Comparison of ENCODE assay signal across 15 cellular contexts in the genomic region with DNA sequence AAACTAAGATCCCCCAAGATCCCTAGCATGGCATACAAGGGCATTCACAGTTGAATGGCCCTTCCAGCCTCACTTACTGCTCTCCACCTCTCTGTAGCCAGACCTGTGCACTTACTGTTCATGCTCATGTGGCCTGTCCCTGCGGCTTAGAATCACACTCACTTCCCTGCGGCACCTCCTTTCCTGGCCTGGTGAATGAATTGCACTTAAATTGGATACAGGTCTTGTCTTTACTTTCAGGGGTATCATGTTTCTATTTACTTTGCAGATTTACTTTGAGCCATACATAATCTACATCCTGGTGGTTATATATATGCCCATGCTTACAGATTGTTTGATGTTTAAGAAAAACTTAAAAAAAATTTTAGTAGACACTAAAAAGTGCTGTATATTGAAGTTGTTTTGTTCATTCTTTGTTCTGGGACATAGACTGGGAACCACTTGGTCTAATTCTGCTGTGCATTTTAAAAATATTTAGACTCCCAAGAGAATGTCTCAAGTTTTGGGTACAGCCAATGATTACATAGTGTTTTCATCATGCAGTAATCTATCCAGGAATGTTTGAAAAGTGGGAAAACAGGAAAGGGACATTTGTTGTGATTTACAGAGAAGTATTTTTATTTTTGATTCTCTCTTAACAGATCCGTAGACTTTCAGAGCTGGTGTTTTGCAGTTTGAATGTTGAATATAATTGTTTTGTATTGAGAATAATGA.
DNase-seq lines count a peak whose midpoint lies in the region; ATAC-seq and TF ChIP-seq lines count a peak whose summit lies in the region.
"Had no signal": no experiment of that assay in that cellular context is flagged by ENCODE, and none has a peak within 500 bp of the region (broad histone marks: within the 10 kb centered on the region; RNA-seq: fewer than 3 reads in every experiment).

No MANE protein-coding gene starts in this region.

- no peak overlapping the region for H3K4me3 Mint-ChIP-seq in T-helper 17 cell

- no peak for ATAC-seq in T-helper 17 cell
- ATAC-seq in heart right ventricle = peak in 2 of 8 donors; percentile 63 to 84
- peak; percentile 63 for ATAC-seq in aorta (ENCODE audit: low FRiP score)
- no peak for ATAC-seq in GM18861 (IDR thresholded peaks at IDR 0.05; ENCODE audit: unreplicated experiment)
- no peak for ATAC-seq in GM19023 (IDR thresholded peaks at IDR 0.05; ENCODE audit: unreplicated experiment)
- ATAC-seq: lower lobe of right lung had no signal

- no peaks in the 10 kb centered on the region for H3K27me3 Mint-ChIP-seq in T-helper 17 cell

- no peak overlapping the region for H2AFZ ChIP-seq in mammary epithelial cell (ENCODE audit: low read depth, low read length)

- TF ChIP-seq CTCF in breast epithelium (IDR thresholded peaks at IDR 0.05) (no peak), mammary epithelial cell (conservative IDR thresholded peaks at IDR 0.05 in 1 of 2, IDR thresholded peaks at IDR 0.05 in 1 of 2; ENCODE audit: extremely low read depth in 1 of 2, insufficient read depth in 1 of 2, low read depth in 1 of 2, low read length in 2 of 2) (no peak), heart right ventricle (IDR thresholded peaks at IDR 0.05) (no peak)

- no peaks in the 10 kb centered on the region for H4K20me1 ChIP-seq in mammary epithelial cell (ENCODE audit: insufficient read depth, low read length)

- WGBS in mammary epithelial cell (ENCODE audit: low coverage, missing lambda C conversion rate) = 82% methylated on average over 3 of the region's 3 CpGs
- 71 to 72% methylated on average over 3 of the region's 3 CpGs for WGBS in heart right ventricle, 2 donors
- WGBS in aorta, 2 donors = 8 to 11% methylated on average over 3 of the region's 3 CpGs

- H3K9me3 ChIP-seq in breast epithelium = no peaks in the 10 kb centered on the region
- H3K9me3 ChIP-seq in mammary epithelial cell (replicated peaks; ENCODE audit: insufficient read depth, low read length) = no peaks in the 10 kb centered on the region
- H3K9me3 ChIP-seq in T-helper 17 cell (ENCODE audit: control insufficient read depth, low read length, poor library complexity, severe bottlenecking) = no peaks in the 10 kb centered on the region
- no peaks in the 10 kb centered on the region for H3K9me3 ChIP-seq in heart right ventricle
- no peaks in the 10 kb centered on the region for H3K9me3 ChIP-seq in aorta (ENCODE audit: control insufficient read depth, low read length)
- H3K9me3 ChIP-seq: BE2C, lower lobe of right lung had no signal

- H3K4me3 ChIP-seq in breast epithelium (no peak overlapping the region), mammary epithelial cell (replicated peaks in 1 of 3; ENCODE audit: insufficient read depth in 1 of 3, low read depth in 2 of 3, low read length in 3 of 3) (no peak overlapping the region), heart right ventricle (no peak overlapping the region), aorta (ENCODE audit: low read length in 2 of 2) (no peak overlapping the region)
- H3K4me3 ChIP-seq: dorsolateral prefrontal cortex, lower lobe of right lung had no signal

- H3K27me3 ChIP-seq in breast epithelium (no peaks in the 10 kb centered on the region), mammary epithelial cell (ENCODE audit: insufficient read depth, low read length) (no peaks in the 10 kb centered on the region), heart right ventricle (no peaks in the 10 kb centered on the region), aorta (ENCODE audit: control insufficient read depth in 1 of 2, insufficient read depth in 2 of 2, low read length in 1 of 2) (no peaks in the 10 kb centered on the region)
- H3K27me3 ChIP-seq: BE2C, dorsolateral prefrontal cortex had no signal

- no peak for DNase-seq in breast epithelium (ENCODE audit: low spot score in 2 of 2)
- no peak for DNase-seq in mammary epithelial cell
- no peak for DNase-seq in T-helper 17 cell
- no peak for DNase-seq in heart right ventricle
- no peak for DNase-seq in aorta
- DNase-seq in GDM1 (lab: John Stamatoyannopoulos, UW) = no peak
- DNase-seq: BE2C, dorsolateral prefrontal cortex, head of caudate nucleus, Kasumi-1, lower lobe of right lung, occipital lobe had no signal

- H3K27ac ChIP-seq in breast epithelium (peak overlapping the region; percentile 54 to 73), mammary epithelial cell (ENCODE audit: insufficient read depth, low read depth, low read length) (no peak overlapping the region), heart right ventricle (peak overlapping the region in 6 of 10 donors; percentile 5 to 70 (median 50)), aorta (ENCODE audit: low read depth in 1 of 2, low read length in 2 of 2) (peak overlapping the region; percentile 64 to 95)
- H3K27ac ChIP-seq: lower lobe of right lung, RWPE1 had no signal

- H3K36me3 ChIP-seq in breast epithelium = peaks cover 16% of the 10 kb centered on the region
- H3K36me3 ChIP-seq in mammary epithelial cell (ENCODE audit: insufficient read depth, low read length) = peaks cover 10% of the 10 kb centered on the region
- peaks cover 0 to 100% (median 47%) of the 10 kb centered on the region in 9 donors for H3K36me3 ChIP-seq in heart right ventricle
- H3K36me3 ChIP-seq in aorta (ENCODE audit: control insufficient read depth in 1 of 2, insufficient read depth in 2 of 2, low read length in 1 of 2) = peaks cover 4 to 6% of the 10 kb centered on the region in 2 donors
- H3K36me3 ChIP-seq: BE2C had no signal

- dilution Hi-C loops in mammary epithelial cell (cut with HindIII; ENCODE audit: low sequenced_read_pairs) = no loop called here

- H3K4me1 Mint-ChIP-seq in T-helper 17 cell = peaks cover 4% of the 10 kb centered on the region

- H3K27ac Mint-ChIP-seq in T-helper 17 cell = peak overlapping the region; percentile 4

- no peak overlapping the region for H3K9ac ChIP-seq in mammary epithelial cell (ENCODE audit: insufficient read depth, low read length)

- H3K79me2 ChIP-seq in mammary epithelial cell (ENCODE audit: insufficient read depth, low read length) = no peaks in the 10 kb centered on the region

- H3K4me1 ChIP-seq in breast epithelium (no peaks in the 10 kb centered on the region), mammary epithelial cell (ENCODE audit: insufficient read depth, low read length) (no peaks in the 10 kb centered on the region), heart right ventricle (peaks cover 0 to 7% (median 0%) of the 10 kb centered on the region in 9 donors), aorta (ENCODE audit: control insufficient read depth in 1 of 2, insufficient read depth in 2 of 2, low read length in 2 of 2) (no peaks in the 10 kb centered on the region)
- H3K4me1 ChIP-seq: BE2C, lower lobe of right lung had no signal

- in situ Hi-C loops in mammary epithelial cell (cut with MboI; ENCODE audit: low sequenced_read_pairs in 2 of 2) = no loop called here

- intact Hi-C loops in breast epithelium (cut with DNase I; ENCODE audit: low total_unique reads) = no loop called here
- intact Hi-C loops in mammary epithelial cell (cut with micrococcal nuclease) = no loop called here
- intact Hi-C loops in heart right ventricle (cut with DNase I) = loop anchor here in 2 of 10 donors (5.0 to 10.0 kb wide), 2 partner anchors 49 to 52 kb away; no protein-coding TSS in a partner anchor
- intact Hi-C loops in aorta (cut with DNase I) = no loop called here

- H3K4me2 ChIP-seq in mammary epithelial cell (ENCODE audit: insufficient read depth, low read depth, low read length) = no peak overlapping the region

- H3K36me3 Mint-ChIP-seq in T-helper 17 cell (ENCODE audit: low read depth) = peaks cover 8% of the 10 kb centered on the region

- TF ChIP-seq POLR2A in breast epithelium (IDR thresholded peaks at IDR 0.05) = no peak

- CTCF ChIA-PET in mammary epithelial cell (lab: Charles Lee; ENCODE audit: low non-redundant PET) = no interaction called here

- no TSS peak for BruUV-seq in mammary epithelial cell (replicated peaks; lab: Mats Ljungman, UMichigan)
